18 cellular contexts compared by ENCODE assay signal in genomic region chr2:69090008-69090407, GRCh38.
DNase-seq lines count a peak whose midpoint lies in the region; ATAC-seq and TF ChIP-seq lines count a peak whose summit lies in the region.
"Had no signal": no experiment of that assay in that cellular context is flagged by ENCODE, and none has a peak within 500 bp of the region (broad histone marks: within the 10 kb centered on the region; RNA-seq: fewer than 3 reads in every experiment).

No MANE protein-coding gene starts in this region.

- H3K27me3 ChIP-seq in left lung: no peaks in the 10 kb centered on the region
- no peaks in the 10 kb centered on the region for H3K27me3 ChIP-seq in thoracic aorta (replicated peaks; ENCODE audit: insufficient read depth)
- H3K27me3 ChIP-seq in HAP-1 (ENCODE audit: low read depth): no peaks in the 10 kb centered on the region
- H3K27me3 ChIP-seq: SJCRH30 had no signal

- intact Hi-C loops in left lung (cut with DNase I): no loop called here

- peaks cover 0 to 20% of the 10 kb centered on the region in 2 donors for H3K4me1 ChIP-seq in left lung
- H3K4me1 ChIP-seq in thoracic aorta (ENCODE audit: control insufficient read depth in 1 of 2, low read depth in 2 of 2): peaks cover 23 to 49% of the 10 kb centered on the region in 2 donors
- no peaks in the 10 kb centered on the region for H3K4me1 ChIP-seq in HAP-1
- H3K4me1 ChIP-seq: Caco-2, SJCRH30 had no signal

- ATAC-seq in left lung: peak; percentile 34
- ATAC-seq in thoracic aorta (ENCODE audit: insufficient number of reproducible peaks, low FRiP score, low read depth): no peak

- H3K36me3 ChIP-seq in left lung (no peaks in the 10 kb centered on the region), thoracic aorta (peaks cover 15% of the 10 kb centered on the region), HAP-1 (replicated peaks) (no peaks in the 10 kb centered on the region)

- in situ Hi-C loops in HAP-1 (cut with MboI; ENCODE audit: low sequenced_read_pairs): no loop called here

- H3K9me3 ChIP-seq in left lung (no peaks in the 10 kb centered on the region), thoracic aorta (no peaks in the 10 kb centered on the region), HAP-1 (no peaks in the 10 kb centered on the region)
- H3K9me3 ChIP-seq: Caco-2, SJCRH30 had no signal

- H3K4me3 ChIP-seq in left lung (no peak overlapping the region), thoracic aorta (no peak overlapping the region), HAP-1 (no peak overlapping the region)
- H3K4me3 ChIP-seq: SJCRH30 had no signal

- H3K27ac ChIP-seq in left lung (peak overlapping the region; percentile 17 to 55), thoracic aorta (peak overlapping the region; percentile 10 to 57)
- H3K27ac ChIP-seq: 22Rv1, C4-2B, SJCRH30 had no signal

- TF ChIP-seq CTCF in left lung (IDR thresholded peaks at IDR 0.05): no peak
- no peak for TF ChIP-seq CTCF in thoracic aorta (IDR thresholded peaks at IDR 0.05)

- peak; percentile 21 for DNase-seq in NOMO-1 treated with DMSO at 0.1 percent for 48 hours (lab: John Stamatoyannopoulos, UW; ENCODE audit: unreplicated experiment)
- DNase-seq in NOMO-1 treated with dmso at 0.1 percent for 144 hours (lab: John Stamatoyannopoulos, UW; ENCODE audit: unreplicated experiment): no peak
- peak; percentile 13 for DNase-seq in OCI-M1 (lab: John Stamatoyannopoulos, UW)
- DNase-seq in left lung: no peak
- DNase-seq in thoracic aorta (ENCODE audit: low spot score): no peak
- DNase-seq in NCI-H2227 treated with DMSO at 0.1 percent for 48 hours (lab: John Stamatoyannopoulos, UW): no peak
- no peak for DNase-seq in AG08395 (ENCODE audit: low spot score)
- DNase-seq in HAP-1 (ENCODE audit: low spot score in 2 of 2): no peak
- DNase-seq: Caco-2, DMS53, HCEC 1CT, MV-4-11, NCI-H1417 treated with DMSO at 0.1 percent for 48 hours, NCI-H2029 treated with DMSO at 0.1 percent for 48 hours, NCI-H524, SJCRH30 had no signal

Comparison
In these comparisons a context has a peak if more than half of its experiments do, and no peak if none do; other contexts are left out.
1. DNase-seq: peak in NOMO-1 treated with DMSO at 0.1 percent for 48 hours (single experiment) and OCI-M1 (single experiment); none in NOMO-1 treated with dmso at 0.1 percent for 144 hours (single experiment), left lung (0 of 2), thoracic aorta (single experiment), NCI-H2227 treated with DMSO at 0.1 percent for 48 hours (single experiment), AG08395 (single experiment) and HAP-1 (0 of 2).